In the genomic region with DNA sequence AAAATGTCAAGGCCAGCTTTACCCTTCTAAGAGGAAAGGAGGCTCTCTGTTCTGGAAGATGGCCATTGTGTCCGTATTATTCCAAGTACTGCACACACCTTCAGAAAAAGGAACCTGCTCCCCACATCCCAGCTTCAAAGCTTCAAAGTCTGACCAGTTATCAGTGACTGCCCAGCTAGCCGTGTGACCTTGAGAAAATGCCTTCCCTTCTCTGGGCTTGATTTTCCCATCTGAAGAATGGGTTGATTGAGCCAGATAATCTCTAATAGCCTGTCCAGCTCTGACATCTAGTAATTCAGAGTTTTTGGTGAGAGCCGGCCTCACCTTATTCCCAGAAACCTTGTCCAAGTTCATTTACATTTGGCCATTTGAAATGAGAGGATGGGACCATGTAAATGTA, we compare ENCODE assay signal across 19 cellular contexts. TPM values are rescaled to one million over a fixed set of nuclear protein-coding genes. Genes with fewer than 3 reads are reported as not detected.
A peak's percentile ranks its signal among the peaks of the same experiment; 100 is the strongest.
DNase-seq lines count a peak whose midpoint lies in the region; ATAC-seq and TF ChIP-seq lines count a peak whose summit lies in the region.
"Had no signal": no experiment of that assay in that cellular context is flagged by ENCODE, and none has a peak within 500 bp of the region (broad histone marks: within the 10 kb centered on the region; RNA-seq: fewer than 3 reads in every experiment).

No MANE protein-coding gene starts in this region.

- TF ChIP-seq CTCF in OCI-LY1 (IDR thresholded peaks at IDR 0.05; ENCODE audit: low read length) (no peak), thoracic aorta (IDR thresholded peaks at IDR 0.05) (no peak)

- no peaks in the 10 kb centered on the region for H4K20me1 ChIP-seq in OCI-LY1 (ENCODE audit: insufficient read depth, low read length)

- peak overlapping the region; percentile 81 for H3K4me3 Mint-ChIP-seq in activated naive CD8-positive, alpha-beta T cell
- no peak overlapping the region for H3K4me3 Mint-ChIP-seq in activated naive CD8-positive, alpha-beta T cell treated with anti-CD3 and anti-CD28 coated beads for 36 hours
- H3K4me3 Mint-ChIP-seq in immature natural killer cell: peak overlapping the region; percentile 10 to 99 (median 88)

- no peaks in the 10 kb centered on the region for H3K9me3 ChIP-seq in OCI-LY1 (ENCODE audit: low read length)
- H3K9me3 ChIP-seq in thoracic aorta: no peaks in the 10 kb centered on the region
- H3K9me3 ChIP-seq: left lung, Peyer's patch had no signal

- no peaks in the 10 kb centered on the region for H3K9me2 ChIP-seq in OCI-LY1 (ENCODE audit: low read depth, low read length)

- H3K27ac Mint-ChIP-seq in activated naive CD8-positive, alpha-beta T cell: no peak overlapping the region
- no peak overlapping the region for H3K27ac Mint-ChIP-seq in activated naive CD8-positive, alpha-beta T cell treated with anti-CD3 and anti-CD28 coated beads for 36 hours
- H3K27ac Mint-ChIP-seq in immature natural killer cell: peak overlapping the region in 3 of 6 donors; percentile 45 to 90 (median 45)

- no peaks in the 10 kb centered on the region for H3F3A ChIP-seq in OCI-LY1 (ENCODE audit: insufficient read depth, low read length)

- peaks cover 14% of the 10 kb centered on the region for H3K4me1 Mint-ChIP-seq in activated naive CD8-positive, alpha-beta T cell (ENCODE audit: low read depth)
- H3K4me1 Mint-ChIP-seq in activated naive CD8-positive, alpha-beta T cell treated with anti-CD3 and anti-CD28 coated beads for 36 hours: peaks cover 10% of the 10 kb centered on the region
- H3K4me1 Mint-ChIP-seq in immature natural killer cell: peaks cover 26 to 28% of the 10 kb centered on the region in 2 donors

- no peak for DNase-seq in activated naive CD8-positive, alpha-beta T cell treated with anti-CD3 and anti-CD28 coated beads for 36 hours
- DNase-seq in immature natural killer cell (no peak), thoracic aorta (ENCODE audit: low spot score) (no peak), NCI-H1048 (lab: John Stamatoyannopoulos, UW) (no peak), medulla oblongata (ENCODE audit: extremely low spot score) (no peak)
- DNase-seq: activated CD4-positive, alpha-beta T cell treated with anti-CD3 and anti-CD28 coated beads, Interleukin-2, amount 50 U/mL, for 4 hours; activated naive CD4-positive, alpha-beta T cell treated with Interleukin-2 at 50 U/mL for 16 hours; effector memory CD4-positive, alpha-beta T cell; left lung; MV-4-11; NCI-H187; NCI-H345; NCI-H82; Peyer's patch; retina had no signal

- H3K27ac ChIP-seq in OCI-LY1 (ENCODE audit: low read depth, low read length, poor library complexity, severe bottlenecking) (peak overlapping the region; percentile 64), thoracic aorta (peak overlapping the region in 1 of 2 donors; percentile 78)
- H3K27ac ChIP-seq: SK-N-MC had no signal

- peaks cover 3% of the 10 kb centered on the region for H3K27me3 Mint-ChIP-seq in activated naive CD8-positive, alpha-beta T cell
- peaks cover 10% of the 10 kb centered on the region for H3K27me3 Mint-ChIP-seq in activated naive CD8-positive, alpha-beta T cell treated with anti-CD3 and anti-CD28 coated beads for 36 hours
- peaks cover 11 to 18% (median 14%) of the 10 kb centered on the region in 3 donors for H3K27me3 Mint-ChIP-seq in immature natural killer cell (ENCODE audit: low read depth in 3 of 3)

- H3K27me3 ChIP-seq in OCI-LY1 (ENCODE audit: insufficient read depth, low read length): no peaks in the 10 kb centered on the region
- no peaks in the 10 kb centered on the region for H3K27me3 ChIP-seq in thoracic aorta (replicated peaks; ENCODE audit: insufficient read depth)
- H3K27me3 ChIP-seq: Peyer's patch had no signal

- peaks cover 30% of the 10 kb centered on the region; the same call in 1 of the 2 replicates for H3K36me3 ChIP-seq in OCI-LY1 (ENCODE audit: insufficient read depth, low read length)
- H3K36me3 ChIP-seq in thoracic aorta: no peaks in the 10 kb centered on the region
- H3K36me3 ChIP-seq: Peyer's patch had no signal

- H3K4me2 ChIP-seq in OCI-LY1 (ENCODE audit: low read length): peak overlapping the region; percentile 72; the same call in 1 of the 2 replicates

- no peaks in the 10 kb centered on the region for H3K9me3 Mint-ChIP-seq in activated naive CD8-positive, alpha-beta T cell (ENCODE audit: low read depth)
- no peaks in the 10 kb centered on the region for H3K9me3 Mint-ChIP-seq in activated naive CD8-positive, alpha-beta T cell treated with anti-CD3 and anti-CD28 coated beads for 36 hours
- no peaks in the 10 kb centered on the region for H3K9me3 Mint-ChIP-seq in immature natural killer cell

- H3K79me2 ChIP-seq in OCI-LY1 (ENCODE audit: insufficient read depth, low read length): no peaks in the 10 kb centered on the region

- H3K36me3 Mint-ChIP-seq in activated naive CD8-positive, alpha-beta T cell: peaks cover under 1% of the 10 kb centered on the region
- peaks cover 2% of the 10 kb centered on the region for H3K36me3 Mint-ChIP-seq in activated naive CD8-positive, alpha-beta T cell treated with anti-CD3 and anti-CD28 coated beads for 36 hours
- H3K36me3 Mint-ChIP-seq in immature natural killer cell: peaks cover 0 to 1% (median 0%) of the 10 kb centered on the region in 3 donors

- H3K9ac ChIP-seq in OCI-LY1 (ENCODE audit: low read length): no peak overlapping the region; the same call in 1 of the 2 replicates

- H2AFZ ChIP-seq in OCI-LY1 (ENCODE audit: low read length): no peak overlapping the region

- H3K4me1 ChIP-seq in OCI-LY1 (ENCODE audit: insufficient read depth, low read length, severe bottlenecking): peaks cover 10% of the 10 kb centered on the region
- peaks cover 0 to 4% of the 10 kb centered on the region in 2 donors for H3K4me1 ChIP-seq in thoracic aorta (ENCODE audit: control insufficient read depth in 1 of 2, low read depth in 2 of 2)

- no peak overlapping the region for H3K4me3 ChIP-seq in OCI-LY1 (ENCODE audit: low read depth, low read length, poor library complexity, severe bottlenecking)
- H3K4me3 ChIP-seq in thoracic aorta: peak overlapping the region; percentile 84
- H3K4me3 ChIP-seq: SK-N-MC had no signal

- ATAC-seq in thoracic aorta (ENCODE audit: insufficient number of reproducible peaks, low FRiP score, low read depth): no peak
- no peak for ATAC-seq in GM18909 (IDR thresholded peaks at IDR 0.05; ENCODE audit: poor library complexity, unreplicated experiment)

RNA-seq across cellular contexts. Expression of a gene that starts 3.0 kb away (rescaled TPM):
- total RNA-seq in activated naive CD8-positive, alpha-beta T cell treated with anti-CD3 and anti-CD28 coated beads for 36 hours: 1 to 10 TPM; 4.6 to 5.1 TPM
- polyA plus RNA-seq in immature natural killer cell: 1 to 10 TPM; 1.8 to 3.0 (median 2.3) TPM
- total RNA-seq in thoracic aorta: 10 to 100 TPM in 1 of 2 donors, 1 to 10 TPM in 1; 8.5 to 24.6 TPM
